Comparison of ENCODE assay signal across 11 cellular contexts in genomic region chr3:49172616-49173041, GRCh38. TPM values are rescaled to one million over a fixed set of nuclear protein-coding genes. Genes with fewer than 3 reads are reported as not detected.
DNase-seq lines count a peak whose midpoint lies in the region; ATAC-seq and TF ChIP-seq lines count a peak whose summit lies in the region.
"Had no signal": no experiment of that assay in that cellular context is flagged by ENCODE, and none has a peak within 500 bp of the region (broad histone marks: within the 10 kb centered on the region; RNA-seq: fewer than 3 reads in every experiment).

No MANE protein-coding gene starts in this region.

- DNase-seq in CD8-positive, alpha-beta T cell = no peak
- DNase-seq in adrenal gland (peak in 3 of 7 donors; percentile 44 to 66 (median 46)), hepatocyte (ENCODE audit: low spot score) (no peak), retinal pigment epithelial cell (ENCODE audit: low read depth) (no peak), OCI-M2 (lab: John Stamatoyannopoulos, UW; ENCODE audit: unreplicated experiment) (no peak)
- DNase-seq in effector memory CD4-positive, alpha-beta T cell = no peak
- DNase-seq: activated CD4-positive, alpha-beta memory T cell treated with anti-CD3 and anti-CD28 coated beads for 36 hours; stimulated activated naive CD4-positive, alpha-beta T cell had no signal

- 19 to 34% (median 20%) methylated on average over 2 to 6 of the region's 6 CpGs for WGBS in adrenal gland, 4 donors
- 90% methylated on average over 6 of the region's 6 CpGs for WGBS in hepatocyte (ENCODE audit: low lambda C conversion rate, missing lambda C conversion rate)

- no peaks in the 10 kb centered on the region for H3K27me3 Mint-ChIP-seq in CD8-positive, alpha-beta T cell (ENCODE audit: low read depth)
- H3K27me3 Mint-ChIP-seq: activated CD4-positive, alpha-beta memory T cell treated with anti-CD3 and anti-CD28 coated beads for 36 hours had no signal

- no peaks in the 10 kb centered on the region for H3K36me3 ChIP-seq in CD8-positive, alpha-beta T cell (ENCODE audit: insufficient read depth, low read length)
- peaks cover 0 to 34% of the 10 kb centered on the region in 2 donors for H3K36me3 ChIP-seq in adrenal gland (replicated peaks in 1 of 2)
- H3K36me3 ChIP-seq in hepatocyte (replicated peaks; ENCODE audit: insufficient read depth, low read depth) = no peaks in the 10 kb centered on the region
- H3K36me3 ChIP-seq in effector memory CD4-positive, alpha-beta T cell (ENCODE audit: control insufficient read depth, insufficient read depth, low read length) = no peaks in the 10 kb centered on the region

- H4K20me1 ChIP-seq in hepatocyte (ENCODE audit: insufficient read depth, poor library complexity, severe bottlenecking) = peaks cover 8% of the 10 kb centered on the region

- no peak for ATAC-seq in CD8-positive, alpha-beta T cell
- ATAC-seq in GM18873 (IDR thresholded peaks at IDR 0.05; ENCODE audit: low FRiP score, unreplicated experiment) (no peak), GM18517 (IDR thresholded peaks at IDR 0.05; ENCODE audit: unreplicated experiment) (no peak)

- H2AFZ ChIP-seq in hepatocyte = no peak overlapping the region

- peaks cover 19% of the 10 kb centered on the region for H3K4me1 Mint-ChIP-seq in CD8-positive, alpha-beta T cell (ENCODE audit: low read depth)

- H3K27ac ChIP-seq in CD8-positive, alpha-beta T cell (ENCODE audit: low read depth, low read length) = no peak overlapping the region
- H3K27ac ChIP-seq in adrenal gland (peak overlapping the region; percentile 49 to 93 (median 89)), hepatocyte (peak overlapping the region; percentile 92)
- H3K27ac ChIP-seq in effector memory CD4-positive, alpha-beta T cell (ENCODE audit: insufficient read depth, low read length, poor library complexity, severe bottlenecking) = no peak overlapping the region

- H3K9me3 ChIP-seq in CD8-positive, alpha-beta T cell (ENCODE audit: low read length) = no peaks in the 10 kb centered on the region
- H3K9me3 ChIP-seq in adrenal gland (replicated peaks in 1 of 3) (no peaks in the 10 kb centered on the region), hepatocyte (ENCODE audit: low read depth) (no peaks in the 10 kb centered on the region)
- H3K9me3 ChIP-seq in effector memory CD4-positive, alpha-beta T cell (ENCODE audit: control insufficient read depth, low read length) = no peaks in the 10 kb centered on the region

- CTCF ChIA-PET in CD8-positive, alpha-beta T cell (lab: Charles Lee) = interaction anchor here (0.9 to 1.6 kb wide), 2 partner anchors 13 to 272 kb away, joined by 3 to 5 read pairs; no protein-coding TSS in a partner anchor

- no peaks in the 10 kb centered on the region for H3K9me3 Mint-ChIP-seq in CD8-positive, alpha-beta T cell
- H3K9me3 Mint-ChIP-seq: activated CD4-positive, alpha-beta memory T cell treated with anti-CD3 and anti-CD28 coated beads for 36 hours had no signal

- H3K27ac Mint-ChIP-seq in CD8-positive, alpha-beta T cell = no peak overlapping the region
- H3K27ac Mint-ChIP-seq: activated CD4-positive, alpha-beta memory T cell treated with anti-CD3 and anti-CD28 coated beads for 36 hours had no signal

- intact Hi-C loops in CD8-positive, alpha-beta T cell (cut with DNase I, micrococcal nuclease) = loop anchor here (5.0 to 10.0 kb wide), 4 partner anchors 102 to 165 kb away; partner anchors contain the start of gene C3orf62 (in 2 of the 2)
- intact Hi-C loops in adrenal gland (cut with DNase I) = loop anchor here (5.0 kb wide), 1 partner anchor 105 kb away; the partner anchor contains the start of gene C3orf62 (in 2 of the 2)

- no peaks in the 10 kb centered on the region for H3K27me3 ChIP-seq in CD8-positive, alpha-beta T cell (ENCODE audit: insufficient read depth, low read length)
- H3K27me3 ChIP-seq in adrenal gland (no peaks in the 10 kb centered on the region), hepatocyte (no peaks in the 10 kb centered on the region)
- H3K27me3 ChIP-seq in effector memory CD4-positive, alpha-beta T cell (replicated peaks; ENCODE audit: control insufficient read depth, insufficient read depth, low read length, poor library complexity, severe bottlenecking) = no peaks in the 10 kb centered on the region

- H3K4me3 Mint-ChIP-seq in CD8-positive, alpha-beta T cell = peak overlapping the region; percentile 89
- H3K4me3 Mint-ChIP-seq: activated CD4-positive, alpha-beta memory T cell treated with anti-CD3 and anti-CD28 coated beads for 36 hours had no signal

- TF ChIP-seq CTCF in CD8-positive, alpha-beta T cell (IDR thresholded peaks at IDR 0.05) = no peak
- TF ChIP-seq CTCF in adrenal gland (IDR thresholded peaks at IDR 0.05) (no peak), hepatocyte (IDR thresholded peaks at IDR 0.05; ENCODE audit: poor library complexity) (no peak), retinal pigment epithelial cell (conservative IDR thresholded peaks at IDR 0.05; ENCODE audit: low read depth, low read length) (no peak)

- H3K79me2 ChIP-seq in hepatocyte = peaks cover 40% of the 10 kb centered on the region

- H3K4me1 ChIP-seq in CD8-positive, alpha-beta T cell (ENCODE audit: insufficient read depth, low read length) = peaks cover 16% of the 10 kb centered on the region
- H3K4me1 ChIP-seq in adrenal gland (replicated peaks in 1 of 2) (peaks cover 39 to 51% of the 10 kb centered on the region in 2 donors), hepatocyte (ENCODE audit: insufficient read depth) (peaks cover 33% of the 10 kb centered on the region)
- H3K4me1 ChIP-seq in effector memory CD4-positive, alpha-beta T cell (ENCODE audit: control insufficient read depth, insufficient read depth, low read length, poor library complexity, severe bottlenecking) = peaks cover 11% of the 10 kb centered on the region

- no peak overlapping the region for H3K4me3 ChIP-seq in CD8-positive, alpha-beta T cell (ENCODE audit: low read depth, low read length)
- H3K4me3 ChIP-seq in adrenal gland = peak overlapping the region in 3 of 4 donors; percentile 54 to 63 (median 59)
- H3K4me3 ChIP-seq in hepatocyte = no peak overlapping the region
- peak overlapping the region; percentile 70 for H3K4me3 ChIP-seq in retinal pigment epithelial cell (ENCODE audit: low read length)
- no peak overlapping the region for H3K4me3 ChIP-seq in effector memory CD4-positive, alpha-beta T cell (ENCODE audit: insufficient read depth, low read depth, low read length, poor library complexity, severe bottlenecking)

- peaks cover 3% of the 10 kb centered on the region for H3K36me3 Mint-ChIP-seq in CD8-positive, alpha-beta T cell
- H3K36me3 Mint-ChIP-seq: activated CD4-positive, alpha-beta memory T cell treated with anti-CD3 and anti-CD28 coated beads for 36 hours had no signal

- H3K4me2 ChIP-seq in hepatocyte = peak overlapping the region; percentile 97

- POLR2A ChIA-PET in CD8-positive, alpha-beta T cell (lab: Charles Lee) = no interaction called here

- no peak for TF ChIP-seq POLR2A in adrenal gland (IDR thresholded peaks at IDR 0.05)

- no peaks in the 10 kb centered on the region for H3K9me2 ChIP-seq in hepatocyte (replicated peaks; ENCODE audit: insufficient read depth)

RNA-seq across cellular contexts. Expression of gene KLHDC8B, which starts 1.2 kb away (rescaled TPM):
- total RNA-seq in CD8-positive, alpha-beta T cell = 1 to 10 TPM; 1.1 to 1.6 TPM
- total RNA-seq in adrenal gland = 100 to 1,000 TPM; 195 to 501 (median 247) TPM
- polyA plus RNA-seq in adrenal gland = 100 to 1,000 TPM; 127 to 226 (median 171) TPM
- total RNA-seq in hepatocyte = 54.6 and 72.0 TPM in 2 replicates
- 86.4 and 97.1 TPM in 2 replicates for polyA plus RNA-seq in hepatocyte
- total RNA-seq: HT-29 had no signal

RNA-seq across cellular contexts. Expression of gene CCDC71, which starts 6.5 kb away (rescaled TPM):
- 10 to 100 TPM; 15.6 to 15.9 TPM for total RNA-seq in CD8-positive, alpha-beta T cell
- total RNA-seq in adrenal gland = 10 to 100 TPM; 23.5 to 46.4 (median 33.9) TPM
- 10 to 100 TPM; 13.4 to 17.7 (median 15.7) TPM for polyA plus RNA-seq in adrenal gland
- 36.5 and 40.9 TPM in 2 replicates for total RNA-seq in hepatocyte
- polyA plus RNA-seq in hepatocyte = 0.09 and 0.60 TPM in 2 replicates

RNA-seq across cellular contexts. Expression of gene LAMB2, which starts 39.8 kb away (rescaled TPM):
- not detected for total RNA-seq in CD8-positive, alpha-beta T cell
- total RNA-seq in adrenal gland (1,000 to 10,000 TPM in 3 of 8 donors, 100 to 1,000 TPM in 5; 490 to 1,423 (median 859) TPM), hepatocyte (343 and 396 TPM in 2 replicates)
- polyA plus RNA-seq in adrenal gland (1,000 to 10,000 TPM in 2 of 3 donors, 100 to 1,000 TPM in 1; 346 to 1,805 (median 1,141) TPM), hepatocyte (437 and 474 TPM in 2 replicates)
- total RNA-seq: activated CD4-positive, alpha-beta memory T cell treated with anti-CD3 and anti-CD28 coated beads for 36 hours had no signal

RNA-seq across cellular contexts. Expression of gene USP19, which starts 52.0 kb away (rescaled TPM):
- total RNA-seq in CD8-positive, alpha-beta T cell = 10 to 100 TPM; 88.6 to 90.5 TPM
- total RNA-seq in adrenal gland (100 to 1,000 TPM in 2 of 8 donors, 10 to 100 TPM in 6; 64.0 to 744 (median 88.2) TPM), hepatocyte (44.2 and 44.6 TPM in 2 replicates)
- polyA plus RNA-seq in adrenal gland (10 to 100 TPM; 26.1 to 43.4 (median 27.8) TPM), hepatocyte (31.4 and 32.7 TPM in 2 replicates)

Comparison
In these comparisons a context has a peak if more than half of its experiments do, and no peak if none do; other contexts are left out.
1. H3K27ac ChIP-seq: peak in adrenal gland (5 of 5) and hepatocyte (single experiment); none in CD8-positive, alpha-beta T cell (single experiment) and effector memory CD4-positive, alpha-beta T cell (single experiment).
2. H3K4me3 ChIP-seq: peak in adrenal gland (3 of 4) and retinal pigment epithelial cell (single experiment); none in CD8-positive, alpha-beta T cell (single experiment), hepatocyte (single experiment) and effector memory CD4-positive, alpha-beta T cell (single experiment).
3. RNA of gene KLHDC8B, which starts 1.2 kb away (total RNA-seq): 195 to 501 TPM in adrenal gland and 54.6 to 72.0 TPM in hepatocyte; 1.1 to 1.6 TPM in CD8-positive, alpha-beta T cell; every median in the first group is over 10 times any median in the second.
4. RNA of gene LAMB2, which starts 39.8 kb away (total RNA-seq): 490 to 1,423 TPM in adrenal gland and 343 to 396 TPM in hepatocyte; not detected in CD8-positive, alpha-beta T cell; every median in the first group is over 100 times any median in the second.